In genomic region chr12:112010415-112011344, GRCh38 we compare ENCODE assay signal across 14 cellular contexts. TPM values are rescaled to one million over a fixed set of nuclear protein-coding genes. Genes with fewer than 3 reads are reported as not detected.
A peak's percentile ranks its signal among the peaks of the same experiment; 100 is the strongest.
DNase-seq lines count a peak whose midpoint lies in the region; ATAC-seq and TF ChIP-seq lines count a peak whose summit lies in the region.
"Had no signal": no experiment of that assay in that cellular context is flagged by ENCODE, and none has a peak within 500 bp of the region (broad histone marks: within the 10 kb centered on the region; RNA-seq: fewer than 3 reads in every experiment).

No MANE protein-coding gene starts in this region.

- H3K27me3 ChIP-seq in SU-DHL-6 (ENCODE audit: low read length) = no peaks in the 10 kb centered on the region
- no peaks in the 10 kb centered on the region for H3K27me3 ChIP-seq in SJCRH30
- H3K27me3 ChIP-seq: upper lobe of right lung had no signal

- H3K4me1 Mint-ChIP-seq in dendritic cell treated with granulocyte-macrophage colony-stimulating factor and Interleukin-4, amounts not matched to agents 40 ng/mL and 50 ng/mL, for 4 days (ENCODE audit: low read depth) = peaks cover 51% of the 10 kb centered on the region
- H3K4me1 Mint-ChIP-seq in type B pancreatic cell (ENCODE audit: unreplicated experiment) = peaks cover 35% of the 10 kb centered on the region

- H3K4me3 Mint-ChIP-seq in dendritic cell treated with granulocyte-macrophage colony-stimulating factor and Interleukin-4, amounts not matched to agents 40 ng/mL and 50 ng/mL, for 4 days = no peak overlapping the region
- H3K4me3 Mint-ChIP-seq in type B pancreatic cell = peak overlapping the region; percentile 97

- H3K36me3 ChIP-seq in SU-DHL-6 (ENCODE audit: low read length) = peaks cover 4% of the 10 kb centered on the region
- H3K36me3 ChIP-seq in SJCRH30 = no peaks in the 10 kb centered on the region
- H3K36me3 ChIP-seq: upper lobe of right lung had no signal

- H3K27ac Mint-ChIP-seq in dendritic cell treated with granulocyte-macrophage colony-stimulating factor and Interleukin-4, amounts not matched to agents 40 ng/mL and 50 ng/mL, for 4 days = peak overlapping the region; percentile 98
- H3K27ac Mint-ChIP-seq in type B pancreatic cell = no peak overlapping the region

- no peaks in the 10 kb centered on the region for H3K9me3 Mint-ChIP-seq in dendritic cell treated with granulocyte-macrophage colony-stimulating factor and Interleukin-4, amounts not matched to agents 40 ng/mL and 50 ng/mL, for 4 days
- peaks cover 2% of the 10 kb centered on the region for H3K9me3 Mint-ChIP-seq in type B pancreatic cell

- peak overlapping the region; percentile 63 for H3K4me2 ChIP-seq in SU-DHL-6 (ENCODE audit: low read depth, low read length, poor library complexity, severe bottlenecking)

- no peaks in the 10 kb centered on the region for H3K9me2 ChIP-seq in SU-DHL-6 (replicated peaks; ENCODE audit: insufficient read depth, low read length)

- H3K27ac ChIP-seq in SU-DHL-6 (ENCODE audit: low read depth, low read length) (no peak overlapping the region), SJCRH30 (no peak overlapping the region)

- TF ChIP-seq CTCF in SU-DHL-6 (IDR thresholded peaks at IDR 0.05; ENCODE audit: insufficient read depth, low read length, poor library complexity, severe bottlenecking) = no peak
- TF ChIP-seq CTCF in type B pancreatic cell (conservative IDR thresholded peaks at IDR 0.05) = no peak

- peaks cover 3% of the 10 kb centered on the region; the same call in 1 of the 2 replicates for H3K4me1 ChIP-seq in SJCRH30

- H3K4me3 ChIP-seq in SU-DHL-6 (ENCODE audit: insufficient read depth, low read length, poor library complexity, severe bottlenecking) (no peak overlapping the region), SJCRH30 (no peak overlapping the region)

- peaks cover 22% of the 10 kb centered on the region for H3F3A ChIP-seq in SU-DHL-6 (ENCODE audit: insufficient read depth)

- ATAC-seq in GM21390 (IDR thresholded peaks at IDR 0.05; ENCODE audit: unreplicated experiment) = no peak
- ATAC-seq: psoas muscle, upper lobe of right lung had no signal

- H3K27me3 Mint-ChIP-seq in dendritic cell treated with granulocyte-macrophage colony-stimulating factor and Interleukin-4, amounts not matched to agents 40 ng/mL and 50 ng/mL, for 4 days = no peaks in the 10 kb centered on the region
- no peaks in the 10 kb centered on the region for H3K27me3 Mint-ChIP-seq in type B pancreatic cell

- no peak overlapping the region for H2AFZ ChIP-seq in SU-DHL-6 (ENCODE audit: low read depth, low read length, severe bottlenecking)

- H3K9me3 ChIP-seq in SU-DHL-6 (ENCODE audit: insufficient read depth, low read length) = no peaks in the 10 kb centered on the region
- H3K9me3 ChIP-seq in SJCRH30 (replicated peaks) = no peaks in the 10 kb centered on the region
- H3K9me3 ChIP-seq: psoas muscle, upper lobe of right lung had no signal

- peaks cover 52% of the 10 kb centered on the region for H3K36me3 Mint-ChIP-seq in dendritic cell treated with granulocyte-macrophage colony-stimulating factor and Interleukin-4, amounts not matched to agents 40 ng/mL and 50 ng/mL, for 4 days (ENCODE audit: low read depth)
- H3K36me3 Mint-ChIP-seq in type B pancreatic cell = peaks cover 10% of the 10 kb centered on the region

- 0 out of 2 replicates have a peak overlapping the region, but pooled peaks have one; percentile 95 for H3K9ac ChIP-seq in SU-DHL-6 (ENCODE audit: low read length)

- H4K20me1 ChIP-seq in SU-DHL-6 (ENCODE audit: low read depth, low read length) = peaks cover 5% of the 10 kb centered on the region; the same call in 1 of the 2 replicates

- intact Hi-C loops in dendritic cell treated with granulocyte-macrophage colony-stimulating factor and Interleukin-4, amounts not matched to agents 40 ng/mL and 50 ng/mL, for 4 days (cut with micrococcal nuclease) = loop anchor here (5.0 to 10.0 kb wide), 2 partner anchors 63 to 374 kb away; partner anchors contain the start of gene HECTD4

- peaks cover 48% of the 10 kb centered on the region for H3K79me2 ChIP-seq in SU-DHL-6 (ENCODE audit: insufficient read depth, low read length)

- DNase-seq in stimulated activated CD4-positive, alpha-beta T cell treated with anti-CD3 and anti-CD28 coated beads, Interleukin-15, amount 100 ng/mL, for 24 hours = peak; percentile 28
- DNase-seq in stimulated activated CD4-positive, alpha-beta T cell treated with anti-CD3 and anti-CD28 coated beads, Interleukin-4, amount 100 ng/mL, for 4 hours = no peak
- DNase-seq in type B pancreatic cell (ENCODE audit: extremely low spot score, unreplicated experiment) (no peak), SJCRH30 (no peak), COLO829 (ENCODE audit: low spot score) (no peak)
- DNase-seq: cerebellar nuclear complex; head of caudate nucleus; psoas muscle; stimulated activated CD4-positive, alpha-beta T cell treated with anti-CD3 and anti-CD28 coated beads, Interleukin-1b, Interleukin-23, amount 100 ng/mL, for 48 hours; stimulated activated CD8-positive, alpha-beta memory T cell treated with anti-CD3 and anti-CD28 coated beads, Interleukin-4, amount 100 ng/mL, for 48 hours; upper lobe of right lung had no signal

RNA-seq across cellular contexts. Expression of gene TMEM116, which starts 2.3 kb away (rescaled TPM):
- 13.9 and 18.0 TPM in 2 replicates for total RNA-seq in type B pancreatic cell (ENCODE audit: low replicate concordance)
- 8.8 and 10.0 TPM in 2 replicates for total RNA-seq in SJCRH30 (2014; rRNA removed; shearing (Covaris generic))

RNA-seq across cellular contexts. Expression of gene ERP29, which starts 2.5 kb away (rescaled TPM):
- 141 and 177 TPM in 2 replicates for total RNA-seq in type B pancreatic cell (ENCODE audit: low replicate concordance)
- 35.9 and 38.5 TPM in 2 replicates for total RNA-seq in SJCRH30 (2014; rRNA removed; shearing (Covaris generic))
